ENCODE assay signal across 9 cellular contexts in the genomic region with DNA sequence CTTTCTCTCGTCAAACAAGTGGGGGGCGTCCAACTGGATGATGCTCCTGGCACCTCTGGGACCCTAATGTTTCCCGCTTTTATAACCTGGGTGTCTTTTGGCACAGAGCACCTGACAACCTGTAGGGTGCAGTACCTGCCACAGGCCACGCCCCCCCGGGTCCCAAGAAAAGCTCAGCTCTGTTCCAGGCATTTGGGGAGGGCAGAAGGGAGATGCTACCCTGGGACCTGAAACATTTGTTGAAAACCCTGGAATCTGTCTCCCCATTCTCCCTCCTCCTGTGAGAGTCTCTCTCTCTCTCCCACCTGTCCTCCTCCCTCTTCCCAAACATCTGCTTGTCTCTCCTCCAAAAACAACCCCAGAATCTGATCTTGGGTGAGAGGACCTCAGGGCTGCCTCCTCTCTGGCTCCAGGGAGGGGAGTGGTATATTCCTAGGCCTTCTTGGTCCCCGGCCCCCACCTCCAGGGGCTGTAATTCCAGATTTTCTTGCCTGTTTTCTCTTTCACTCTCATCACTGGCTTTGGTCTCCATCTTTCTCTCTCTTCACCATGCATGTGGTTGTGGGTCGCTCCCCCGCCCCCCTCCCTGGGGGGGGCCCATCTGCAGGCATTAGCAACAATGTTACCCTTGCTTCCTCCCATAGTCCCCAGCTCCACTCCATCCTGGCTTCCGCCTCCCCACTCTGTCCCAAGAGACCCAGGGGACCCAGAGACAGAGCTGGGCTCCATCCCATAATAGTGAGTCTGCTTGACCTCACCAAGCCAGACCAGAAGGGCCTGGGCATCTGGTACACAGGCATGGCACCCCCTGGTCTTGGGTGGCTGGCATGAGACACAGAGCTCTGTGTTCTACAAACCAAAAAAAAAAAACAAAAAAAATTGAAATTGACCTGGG. TPM values are rescaled to one million over a fixed set of nuclear protein-coding genes. Genes with fewer than 3 reads are reported as not detected.
DNase-seq lines count a peak whose midpoint lies in the region; ATAC-seq, FAIRE-seq and TF ChIP-seq lines count a peak whose summit lies in the region.
"Had no signal": no experiment of that assay in that cellular context is flagged by ENCODE, and none has a peak within 500 bp of the region (broad histone marks: within the 10 kb centered on the region; RNA-seq: fewer than 3 reads in every experiment).

No MANE protein-coding gene starts in this region.

- H3K4me1 ChIP-seq in lower lobe of right lung: peaks cover 65% of the 10 kb centered on the region
- peaks cover 9 to 78% (median 74%) of the 10 kb centered on the region in 4 donors for H3K4me1 ChIP-seq in tibial artery

- no peaks in the 10 kb centered on the region for H3K36me3 Mint-ChIP-seq in activated naive CD4-positive, alpha-beta T cell treated with anti-CD3 and anti-CD28 coated beads, Interleukin-2, amount 50 U/mL, for 72 hours
- H3K36me3 Mint-ChIP-seq in activated B cell treated with CpG ODN at 0.5 μM for 24 hours (ENCODE audit: low read depth): peaks cover 2% of the 10 kb centered on the region

- no peak for TF ChIP-seq POLR2A in H54 (IDR thresholded peaks at IDR 0.05; ENCODE audit: low read depth, low read length)

- POLR2A ChIA-PET in activated B cell treated with CpG ODN at 0.5 μM for 24 hours (lab: Charles Lee): interaction anchor here (0.7 to 2.5 kb wide), 5 partner anchors 29 to 258 kb away, joined by 3 to 9 read pairs (median 4); partner anchors contain the start of gene SYTL1

- H3K4me1 Mint-ChIP-seq in activated B cell treated with CpG ODN at 0.5 μM for 24 hours: peaks cover 42% of the 10 kb centered on the region

- no peaks in the 10 kb centered on the region for H3K9me3 Mint-ChIP-seq in activated naive CD4-positive, alpha-beta T cell treated with anti-CD3 and anti-CD28 coated beads, Interleukin-2, amount 50 U/mL, for 72 hours
- no peaks in the 10 kb centered on the region for H3K9me3 Mint-ChIP-seq in activated B cell treated with CpG ODN at 0.5 μM for 24 hours

- H3K9me3 ChIP-seq in lower lobe of right lung (no peaks in the 10 kb centered on the region), tibial artery (no peaks in the 10 kb centered on the region)

- H3K27me3 Mint-ChIP-seq in activated B cell treated with CpG ODN at 0.5 μM for 24 hours: no peaks in the 10 kb centered on the region

- H3K27me3 ChIP-seq in lower lobe of right lung (ENCODE audit: low read depth) (no peaks in the 10 kb centered on the region), tibial artery (no peaks in the 10 kb centered on the region)

- DNase-seq in activated naive CD4-positive, alpha-beta T cell treated with anti-CD3 and anti-CD28 coated beads, Interleukin-2, amount 50 U/mL, for 72 hours (ENCODE audit: low spot score in 2 of 2): no peak
- DNase-seq in activated naive CD4-positive, alpha-beta T cell treated with Interleukin-2 at 50 U/mL for 16 hours: no peak
- DNase-seq in activated B cell treated with CpG ODN at 0.5 μM for 24 hours: no peak
- no peak for DNase-seq in lower lobe of right lung
- no peak for DNase-seq in tibial artery
- no peak for DNase-seq in H54 (ENCODE audit: insufficient read length, low spot score)
- DNase-seq in NCI-H748 treated with DMSO at 0.1 percent for 48 hours (lab: John Stamatoyannopoulos, UW): no peak
- DNase-seq in A172 (ENCODE audit: low spot score): no peak
- DNase-seq: NCI-H2029 had no signal

- CTCF ChIA-PET in activated B cell treated with CpG ODN at 0.5 μM for 24 hours (lab: Charles Lee): interaction anchor here (0.6 to 6.5 kb wide), 9 partner anchors 9 to 304 kb away, joined by 3 to 60 read pairs (median 3); partner anchors contain the start of gene IFI6

- peak overlapping the region; percentile 18 for H3K27ac ChIP-seq in lower lobe of right lung
- peak overlapping the region; percentile 97 to 99 for H3K27ac ChIP-seq in tibial artery

- intact Hi-C loops in activated B cell treated with CpG ODN at 0.5 μM for 24 hours (cut with micrococcal nuclease): no loop called here
- intact Hi-C loops in lower lobe of right lung (cut with DNase I): no loop called here
- intact Hi-C loops in tibial artery (cut with DNase I; ENCODE audit: low total_unique reads): loop anchor here (5.0 to 10.0 kb wide), 3 partner anchors 43 to 295 kb away; no protein-coding TSS in a partner anchor

- H3K36me3 ChIP-seq in lower lobe of right lung (no peaks in the 10 kb centered on the region), tibial artery (peaks cover 0 to 8% (median 0%) of the 10 kb centered on the region in 3 donors)

- ATAC-seq in activated naive CD4-positive, alpha-beta T cell treated with anti-CD3 and anti-CD28 coated beads, Interleukin-2, amount 50 U/mL, for 72 hours: no peak
- ATAC-seq in activated B cell treated with CpG ODN at 0.5 μM for 24 hours (ENCODE audit: low read depth) (no peak), lower lobe of right lung (no peak)

- TF ChIP-seq CTCF in activated B cell treated with CpG ODN at 0.5 μM for 24 hours (IDR thresholded peaks at IDR 0.05): no peak
- no peak for TF ChIP-seq CTCF in lower lobe of right lung (IDR thresholded peaks at IDR 0.05)
- no peak for TF ChIP-seq CTCF in tibial artery (IDR thresholded peaks at IDR 0.05)

- peak overlapping the region; percentile 59 to 94 for H3K27ac Mint-ChIP-seq in activated naive CD4-positive, alpha-beta T cell treated with anti-CD3 and anti-CD28 coated beads, Interleukin-2, amount 50 U/mL, for 72 hours
- H3K27ac Mint-ChIP-seq in activated B cell treated with CpG ODN at 0.5 μM for 24 hours: peak overlapping the region; percentile 5

- H3K4me3 ChIP-seq in lower lobe of right lung: no peak overlapping the region
- H3K4me3 ChIP-seq in tibial artery: peak overlapping the region; percentile 14 to 99

- no peak for FAIRE-seq in H54 (lab: Jason Lieb, UNC)

- no peak overlapping the region for H3K4me3 Mint-ChIP-seq in activated B cell treated with CpG ODN at 0.5 μM for 24 hours

RNA-seq across cellular contexts. Expression of gene AHDC1, which starts 4.1 kb away (rescaled TPM):
- 10 to 100 TPM; 12.8 to 16.5 TPM for total RNA-seq in activated naive CD4-positive, alpha-beta T cell treated with anti-CD3 and anti-CD28 coated beads, Interleukin-2, amount 50 U/mL, for 72 hours
- total RNA-seq in activated B cell treated with CpG ODN at 0.5 μM for 24 hours (22.4 and 23.3 TPM in 2 replicates), lower lobe of right lung (23.7 TPM)
- 3.4 and 7.6 TPM in 2 replicates for total RNA-seq in A172 (2014; rRNA removed; shearing (Covaris generic))

RNA-seq across cellular contexts. Expression of gene FGR, which starts 35.1 kb away (rescaled TPM):
- total RNA-seq in activated naive CD4-positive, alpha-beta T cell treated with anti-CD3 and anti-CD28 coated beads, Interleukin-2, amount 50 U/mL, for 72 hours: under 1 TPM; 0.29 to 0.68 TPM
- total RNA-seq in activated B cell treated with CpG ODN at 0.5 μM for 24 hours: 28.6 and 28.8 TPM in 2 replicates
- total RNA-seq in lower lobe of right lung: 193 TPM
- not detected in 2 replicates for total RNA-seq in A172 (2014; rRNA removed; shearing (Covaris generic))

Comparison
In these comparisons a context has a peak if more than half of its experiments do, and no peak if none do; other contexts are left out.
1. RNA of gene FGR, which starts 35.1 kb away (total RNA-seq): 193 TPM in lower lobe of right lung (single experiment) and 28.6 to 28.8 TPM in activated B cell treated with CpG ODN at 0.5 μM for 24 hours; 0.29 to 0.68 TPM in activated naive CD4-positive, alpha-beta T cell treated with anti-CD3 and anti-CD28 coated beads, Interleukin-2, amount 50 U/mL, for 72 hours and not detected in A172; every median in the first group is over 10 times any median in the second.